34 cellular contexts compared by ENCODE assay signal in genomic region chr11:69446108-69446507, GRCh38. TPM values are rescaled to one million over a fixed set of nuclear protein-coding genes. Genes with fewer than 3 reads are reported as not detected.
DNase-seq lines count a peak whose midpoint lies in the region; FAIRE-seq and TF ChIP-seq lines count a peak whose summit lies in the region.
"Had no signal": no experiment of that assay in that cellular context is flagged by ENCODE, and none has a peak within 500 bp of the region (broad histone marks: within the 10 kb centered on the region; RNA-seq: fewer than 3 reads in every experiment).

No MANE protein-coding gene starts in this region.

- H3K23ac ChIP-seq in H1 (ENCODE audit: insufficient read length): no peak overlapping the region

- H2BK12ac ChIP-seq in H1 (ENCODE audit: low read depth, low read length): no peak overlapping the region

- H3K56ac ChIP-seq in H1 (replicated peaks; ENCODE audit: insufficient read length, low read depth, low read length): no peak overlapping the region

- TF ChIP-seq RAD21 in H1 (IDR thresholded peaks at IDR 0.05 in 1 of 2, conservative IDR thresholded peaks at IDR 0.05 in 1 of 2; ENCODE audit: low read depth in 2 of 2, low read length in 2 of 2): no peak

- no peak overlapping the region for H4K91ac ChIP-seq in H1 (replicated peaks; ENCODE audit: insufficient read length, low read length)

- H2AFZ ChIP-seq in H1 (ENCODE audit: low read length): no peak overlapping the region

- no peak overlapping the region for H3K27ac ChIP-seq in H1 (ENCODE audit: low read depth, low read length)
- no peak overlapping the region for H3K27ac ChIP-seq in effector memory CD4-positive, alpha-beta T cell (ENCODE audit: insufficient read depth, low read length, poor library complexity, severe bottlenecking)
- H3K27ac ChIP-seq: 22Rv1, colonic mucosa, foreskin keratinocyte, Peyer's patch, SJSA1, thoracic aorta, vagina had no signal

- no peak overlapping the region for H3K9ac ChIP-seq in H1 (replicated peaks in 1 of 4; ENCODE audit: extremely low read depth in 1 of 4, low read depth in 3 of 4, low read length in 3 of 4)

- TF ChIP-seq CTCF in NB4 (IDR thresholded peaks at IDR 0.05; ENCODE audit: low read depth, low read length) (no peak), H1 (IDR thresholded peaks at IDR 0.05; ENCODE audit: control extremely low read depth in 1 of 3, insufficient read depth in 1 of 3, low read depth in 1 of 3, low read length in 3 of 3) (no peak)

- H2BK120ac ChIP-seq in H1 (replicated peaks; ENCODE audit: low read depth, low read length): no peak overlapping the region

- CTCF ChIA-PET in H1 (lab: Charles Lee; ENCODE audit: partially characterized antibody): interaction anchor here (0.7 to 2.7 kb wide), 5 partner anchors 14 to 343 kb away, joined by 3 to 10 read pairs (median 4); partner anchors contain the start of gene MYEOV

- H4K5ac ChIP-seq in H1 (ENCODE audit: insufficient read length, low read depth, low read length): no peak overlapping the region

- TF ChIP-seq POLR2A in NB4 (IDR thresholded peaks at IDR 0.05; ENCODE audit: extremely low read depth, insufficient read length) (peak; percentile 46), H1 (IDR thresholded peaks at IDR 0.05; ENCODE audit: control extremely low read depth in 1 of 2, low read depth in 2 of 2, low read length in 2 of 2) (no peak)

- no peak for TF ChIP-seq EP300 in H1 (IDR thresholded peaks at IDR 0.05; ENCODE audit: borderline replicate concordance in 1 of 2, low read depth in 2 of 2, low read length in 2 of 2)

- WGBS in H1 (ENCODE audit: extremely low coverage in 1 of 2, insufficient coverage in 1 of 2, insufficient read length in 1 of 2, insufficient replicate concordance in 2 of 2, low coverage in 1 of 2, low lambda C conversion rate in 2 of 2, missing lambda C conversion rate in 1 of 2), 2 experiments: 95% methylated on average over 11 of the region's 11 CpGs; no CpG with 5 or more reads in 1 of the 2 experiments

- no peak overlapping the region for H4K8ac ChIP-seq in H1 (ENCODE audit: extremely low read depth, insufficient read depth, low read length)

- no peaks in the 10 kb centered on the region for H3K79me1 ChIP-seq in H1 (ENCODE audit: low read depth, low read length)

- H3K23me2 ChIP-seq in H1 (ENCODE audit: low read depth, low read length): no peaks in the 10 kb centered on the region

- DNase-seq in NOMO-1 treated with DMSO at 0.1 percent for 48 hours (lab: John Stamatoyannopoulos, UW; ENCODE audit: unreplicated experiment) (peak; percentile 17), NOMO-1 treated with dmso at 0.1 percent for 144 hours (lab: John Stamatoyannopoulos, UW; ENCODE audit: unreplicated experiment) (no peak), NB4 (ENCODE audit: low read depth) (peak; percentile 97), H1 (ENCODE audit: low read depth in 1 of 2, low spot score in 2 of 2) (no peak), posterior vena cava (ENCODE audit: low spot score) (peak; percentile 72), COLO668 (lab: John Stamatoyannopoulos, UW; ENCODE audit: unreplicated experiment) (no peak), middle frontal gyrus (ENCODE audit: extremely low spot score, low spot score) (no peak)
- no peak for DNase-seq in effector memory CD4-positive, alpha-beta T cell
- DNase-seq: activated CD4-positive, alpha-beta memory T cell treated with anti-CD3 and anti-CD28 coated beads for 36 hours; activated CD4-positive, CD25-positive, alpha-beta regulatory T cell treated with anti-CD3 and anti-CD28 coated beads, Interleukin-2, amount 50 U/mL, for 72 hours; activated CD8-positive, alpha-beta memory T cell treated with anti-CD3 and anti-CD28 coated beads, Interleukin-2, amount 50 U/mL, for 4 hours; activated naive CD4-positive, alpha-beta T cell treated with anti-CD3 and anti-CD28 coated beads, Interleukin-2, amount 10 ng/mL, durations not matched to agents 7 days and 5 days; CD4-positive, alpha-beta T cell; colonic mucosa; effector memory CD8-positive, alpha-beta T cell; foreskin keratinocyte; HCEC 1CT; kidney glomerular epithelial cell; lower lobe of right lung; NCI-H1092; NCI-H2029; NCI-H524 treated with DMSO at 0.1 percent for 48 hours; NK-92 treated with Interleukin-12 subunit alpha and Interleukin-12 subunit beta, amount 100 ng/mL, for 24 hours; Peyer's patch; T-helper 1 cell had no signal

- no peak overlapping the region for H2AK5ac ChIP-seq in H1 (ENCODE audit: low read depth, low read length)

- H2BK20ac ChIP-seq in H1 (ENCODE audit: low read length): no peak overlapping the region

- no peak overlapping the region for H3K18ac ChIP-seq in H1 (ENCODE audit: extremely low read depth, low read length)

- peaks cover 13 to 29% (median 21%) of the 10 kb centered on the region in 4 experiments for H3K4me1 ChIP-seq in H1 (replicated peaks in 1 of 4; ENCODE audit: control insufficient read depth in 3 of 4, insufficient read depth in 4 of 4, low read length in 3 of 4)
- H3K4me1 ChIP-seq in effector memory CD4-positive, alpha-beta T cell (ENCODE audit: control insufficient read depth, insufficient read depth, low read length, poor library complexity, severe bottlenecking): peaks cover 9% of the 10 kb centered on the region

- peak overlapping the region; percentile 67; the same call in 1 of the 2 replicates for H2BK15ac ChIP-seq in H1 (ENCODE audit: low read length)

- H3K79me2 ChIP-seq in H1 (ENCODE audit: control insufficient read depth in 1 of 2, insufficient read depth in 2 of 2, low read length in 2 of 2): no peaks in the 10 kb centered on the region

- H4K20me1 ChIP-seq in H1 (replicated peaks in 1 of 2; ENCODE audit: control insufficient read depth in 1 of 2, insufficient read depth in 2 of 2, low read length in 2 of 2): no peaks in the 10 kb centered on the region

- H3K27me3 ChIP-seq in H1 (replicated peaks in 1 of 4; ENCODE audit: control insufficient read depth in 3 of 4, extremely low read depth in 1 of 4, insufficient read depth in 3 of 4, low read length in 3 of 4): no peaks in the 10 kb centered on the region; a peak in 2 of 7 replicates
- no peaks in the 10 kb centered on the region for H3K27me3 ChIP-seq in effector memory CD4-positive, alpha-beta T cell (replicated peaks; ENCODE audit: control insufficient read depth, insufficient read depth, low read length, poor library complexity, severe bottlenecking)
- H3K27me3 ChIP-seq: colonic mucosa, foreskin keratinocyte, heart left ventricle, Peyer's patch, SJSA1, vagina had no signal

- intact Hi-C loops in posterior vena cava (cut with DNase I): no loop called here

- no peak overlapping the region for H3K4ac ChIP-seq in H1 (replicated peaks; ENCODE audit: insufficient read length, low read depth, low read length)

- FAIRE-seq in H1 (lab: Jason Lieb, UNC): no peak
- FAIRE-seq: bronchial epithelial cell had no signal

- no peak overlapping the region for H2BK5ac ChIP-seq in H1 (ENCODE audit: low read depth, low read length)

- POLR2A ChIA-PET in H1 (lab: Charles Lee; ENCODE audit: partially characterized antibody): no interaction called here

- no peaks in the 10 kb centered on the region for H3K9me3 ChIP-seq in H1 (ENCODE audit: insufficient read depth in 2 of 2, low read depth in 1 of 2, low read length in 1 of 2)
- H3K9me3 ChIP-seq in effector memory CD4-positive, alpha-beta T cell (ENCODE audit: control insufficient read depth, low read length): no peaks in the 10 kb centered on the region
- H3K9me3 ChIP-seq: colonic mucosa, heart left ventricle, lower lobe of right lung, Peyer's patch, SJSA1, thoracic aorta, vagina had no signal

- H3K4me2 ChIP-seq in H1 (ENCODE audit: insufficient read depth in 1 of 2, low read depth in 2 of 2, low read length in 2 of 2): no peak overlapping the region

- H3K4me3 ChIP-seq in NB4 (ENCODE audit: low read depth, low read length): no peak overlapping the region
- H3K4me3 ChIP-seq in H1 (ENCODE audit: extremely low read depth in 1 of 4, insufficient read depth in 2 of 4, low read depth in 3 of 4, low read length in 4 of 4): no peak overlapping the region
- no peak overlapping the region for H3K4me3 ChIP-seq in effector memory CD4-positive, alpha-beta T cell (ENCODE audit: insufficient read depth, low read depth, low read length, poor library complexity, severe bottlenecking)
- H3K4me3 ChIP-seq: colonic mucosa, lower lobe of right lung, Peyer's patch, SJSA1, thoracic aorta, vagina had no signal

- H3K36me3 ChIP-seq in H1 (ENCODE audit: control insufficient read depth in 2 of 4, insufficient read depth in 4 of 4, low read length in 3 of 4): no peaks in the 10 kb centered on the region
- H3K36me3 ChIP-seq in effector memory CD4-positive, alpha-beta T cell (ENCODE audit: control insufficient read depth, insufficient read depth, low read length): no peaks in the 10 kb centered on the region
- H3K36me3 ChIP-seq: colonic mucosa, heart left ventricle, lower lobe of right lung, Peyer's patch, SJSA1, thoracic aorta, vagina had no signal

- H3K14ac ChIP-seq in H1 (ENCODE audit: insufficient read length): no peak overlapping the region

TF ChIP-seq in H1, 55 proteins besides CTCF, POLR2A, EP300 and RAD21 (continues in another document):
- TF ChIP-seq CBX8 (IDR thresholded peaks at IDR 0.05; ENCODE audit: borderline replicate concordance, low read depth, low read length) (no peak), EZH2 (IDR thresholded peaks at IDR 0.05; ENCODE audit: low read depth, low read length, severe bottlenecking) (no peak), POLR2AphosphoS5 (IDR thresholded peaks at IDR 0.05; ENCODE audit: low read depth, low read length) (no peak), NANOG (IDR thresholded peaks at IDR 0.05; ENCODE audit: insufficient read depth, low read depth, low read length, poor library complexity, severe bottlenecking) (no peak), SIN3A (conservative IDR thresholded peaks at IDR 0.05 in 1 of 2, IDR thresholded peaks at IDR 0.05 in 1 of 2; ENCODE audit: low read depth in 1 of 2, low read length in 2 of 2) (no peak), BRCA1 (IDR thresholded peaks at IDR 0.05; ENCODE audit: low read depth, low read length) (no peak)
- TF ChIP-seq, protein P1, sequence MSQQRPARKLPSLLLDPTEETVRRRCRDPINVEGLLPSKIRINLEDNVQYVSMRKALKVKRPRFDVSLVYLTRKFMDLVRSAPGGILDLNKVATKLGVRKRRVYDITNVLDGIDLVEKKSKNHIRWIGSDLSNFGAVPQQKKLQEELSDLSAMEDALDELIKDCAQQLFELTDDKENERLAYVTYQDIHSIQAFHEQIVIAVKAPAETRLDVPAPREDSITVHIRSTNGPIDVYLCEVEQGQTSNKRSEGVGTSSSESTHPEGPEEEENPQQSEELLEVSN (IDR thresholded peaks at IDR 0.05): no peak

RNA-seq across cellular contexts. Expression of gene LINC01488, which starts 35.4 kb away (rescaled TPM):
- total RNA-seq in H1 (2021; fragmentation: NEBNext Ultra II Directional; extraction: Animal tissue kit (Norgen Biotek cat#: 25700)): not detected in 2 replicates
- polyA plus RNA-seq in H1 (2011; rRNA removed): 0.03 TPM in 1 of 2 replicates, not detected in the other
- not detected for polyA plus RNA-seq in H1 (2011; cell fraction: cytosol; rRNA removed)
- polyA plus RNA-seq in H1 (2011; cell fraction: nucleus; rRNA removed): not detected
- not detected in 4 replicates for polyA plus RNA-seq in H1 (2012, experiment 1 of 2)
- polyA plus RNA-seq in H1 (2012, experiment 2 of 2): not detected
- not detected for polyA plus RNA-seq in H1 (2013, experiment 1 of 2)
- not detected for polyA plus RNA-seq in H1 (2013, experiment 2 of 2)
- polyA minus RNA-seq in H1 (2011; rRNA and poly(A)+ RNA removed): not detected in 2 replicates
- polyA minus RNA-seq in H1 (2011; cell fraction: cytosol; rRNA and poly(A)+ RNA removed): not detected
- polyA minus RNA-seq in H1 (2011; cell fraction: nucleus; rRNA and poly(A)+ RNA removed): not detected
- not detected for total RNA-seq in posterior vena cava
- total RNA-seq: activated CD4-positive, alpha-beta memory T cell treated with anti-CD3 and anti-CD28 coated beads for 36 hours; bronchial epithelial cell; CD4-positive, alpha-beta T cell; colonic mucosa; foreskin keratinocyte; G401; lower lobe of right lung; Peyer's patch; sciatic nerve; thoracic aorta; vagina had no signal
- polyA plus RNA-seq: foreskin keratinocyte, neural cell had no signal

Comparison
In these comparisons a context has a peak if more than half of its experiments do, and no peak if none do; other contexts are left out.
1. DNase-seq: peak in NOMO-1 treated with DMSO at 0.1 percent for 48 hours (single experiment), NB4 (single experiment) and posterior vena cava (single experiment); none in NOMO-1 treated with dmso at 0.1 percent for 144 hours (single experiment), H1 (0 of 2), effector memory CD4-positive, alpha-beta T cell (0 of 3), COLO668 (single experiment) and middle frontal gyrus (single experiment).